Comparison of ENCODE assay signal across 10 cellular contexts in the genomic region with DNA sequence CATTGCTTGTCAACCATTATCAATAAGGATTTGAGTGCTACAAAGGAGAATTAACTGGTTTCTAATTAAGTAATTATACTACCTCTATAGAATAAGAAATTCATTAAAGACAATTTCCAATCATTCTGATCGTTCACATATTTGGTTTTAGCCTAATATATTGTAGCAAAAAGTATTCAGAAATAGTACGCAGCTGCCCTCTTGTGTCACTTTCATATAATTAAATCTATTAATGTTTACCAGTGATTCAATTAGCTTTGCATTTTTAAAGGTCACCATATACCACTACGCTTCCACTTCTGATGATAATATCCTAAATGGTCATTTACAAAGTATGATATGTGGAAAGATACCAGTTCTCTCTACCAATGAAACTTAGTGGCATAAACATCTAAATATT.
A peak's percentile ranks its signal among the peaks of the same experiment; 100 is the strongest.
DNase-seq lines count a peak whose midpoint lies in the region; ATAC-seq and TF ChIP-seq lines count a peak whose summit lies in the region.
"Had no signal": no experiment of that assay in that cellular context is flagged by ENCODE, and none has a peak within 500 bp of the region (broad histone marks: within the 10 kb centered on the region; RNA-seq: fewer than 3 reads in every experiment).

No MANE protein-coding gene starts in this region.

- peak; percentile 68 for TF ChIP-seq CTCF in left ventricle myocardium inferior (IDR thresholded peaks at IDR 0.05; ENCODE audit: borderline replicate concordance)
- TF ChIP-seq CTCF in upper lobe of right lung (IDR thresholded peaks at IDR 0.05): peak; percentile 38

- intact Hi-C loops in left ventricle myocardium inferior (cut with micrococcal nuclease) (loop anchor here (10.0 kb wide), 1 partner anchor 954 kb away; a partner anchor contains a TSS), left ventricle myocardium superior (cut with micrococcal nuclease) (no loop called here), upper lobe of right lung (cut with DNase I) (no loop called here)

- H3K36me3 ChIP-seq in left ventricle myocardium inferior (no peaks in the 10 kb centered on the region), adipocyte (ENCODE audit: control insufficient read depth, insufficient read depth, low read length, severe bottlenecking) (no peaks in the 10 kb centered on the region), upper lobe of right lung (no peaks in the 10 kb centered on the region)

- H3K27me3 ChIP-seq in left ventricle myocardium inferior (ENCODE audit: low read depth) (no peaks in the 10 kb centered on the region), adipocyte (replicated peaks; ENCODE audit: control insufficient read depth, insufficient read depth, low read length) (peaks cover 14% of the 10 kb centered on the region), upper lobe of right lung (no peaks in the 10 kb centered on the region)

- no peaks in the 10 kb centered on the region for H3K9me3 ChIP-seq in left ventricle myocardium inferior (replicated peaks)
- no peaks in the 10 kb centered on the region for H3K9me3 ChIP-seq in adipocyte (ENCODE audit: control insufficient read depth, low read length)
- no peaks in the 10 kb centered on the region for H3K9me3 ChIP-seq in upper lobe of right lung

- H3K27ac ChIP-seq in left ventricle myocardium inferior (replicated peaks) (no peak overlapping the region), upper lobe of right lung (no peak overlapping the region)

- DNase-seq in left ventricle myocardium inferior (no peak), left ventricle myocardium superior (no peak), adipocyte (ENCODE audit: low read depth) (peak; percentile 1), iris pigment epithelial cell (ENCODE audit: low read depth) (peak; percentile 24), upper lobe of right lung (no peak), NCI-H1694 treated with DMSO at 0.1 percent for 48 hours (lab: John Stamatoyannopoulos, UW) (no peak), NCI-H2171 (lab: John Stamatoyannopoulos, UW) (no peak)
- no peak for DNase-seq in activated CD8-positive, alpha-beta memory T cell treated with anti-CD3 and anti-CD28 coated beads, Interleukin-2, amount 50 U/mL, for 4 hours
- DNase-seq: DMS79 had no signal

- ATAC-seq in left ventricle myocardium superior: no peak
- no peak for ATAC-seq in upper lobe of right lung
- ATAC-seq: stimulated activated memory B cell treated with anti-CD40 and anti-IgM and Interleukin-4, amounts not matched to agents 10 μg/mL and 1 μg/mL and 100 μg/mL, for 72 hours had no signal

- H3K4me1 ChIP-seq in left ventricle myocardium inferior: peaks cover 7% of the 10 kb centered on the region
- peaks cover 12% of the 10 kb centered on the region for H3K4me1 ChIP-seq in adipocyte (ENCODE audit: control insufficient read depth, insufficient read depth, low read length)
- no peaks in the 10 kb centered on the region for H3K4me1 ChIP-seq in upper lobe of right lung

- no peak overlapping the region for H3K4me3 ChIP-seq in left ventricle myocardium inferior
- no peak overlapping the region for H3K4me3 ChIP-seq in adipocyte (ENCODE audit: low read length)
- no peak overlapping the region for H3K4me3 ChIP-seq in upper lobe of right lung

- H3K9ac ChIP-seq in adipocyte (ENCODE audit: low read length): no peak overlapping the region

Comparison
In these comparisons a context has a peak if more than half of its experiments do, and no peak if none do; other contexts are left out.
1. DNase-seq: peak in adipocyte (single experiment) and iris pigment epithelial cell (single experiment); none in left ventricle myocardium inferior (single experiment), left ventricle myocardium superior (single experiment), upper lobe of right lung (single experiment), activated CD8-positive, alpha-beta memory T cell treated with anti-CD3 and anti-CD28 coated beads, Interleukin-2, amount 50 U/mL, for 4 hours (single experiment), NCI-H1694 treated with DMSO at 0.1 percent for 48 hours (single experiment) and NCI-H2171 (single experiment).